ENCODE assay signal across 8 cellular contexts in genomic region chr4:43271946-43272345, GRCh38.
"Had no signal": no experiment of that assay in that cellular context is flagged by ENCODE, and none has a peak within 500 bp of the region (broad histone marks: within the 10 kb centered on the region; RNA-seq: fewer than 3 reads in every experiment).

No MANE protein-coding gene starts in this region.

- H3K4me3 Mint-ChIP-seq: HFFc6 had no signal

- H3K4me1 ChIP-seq: HAP-1 had no signal

- H3K4me3 ChIP-seq: GM23248, HAP-1 had no signal

- ATAC-seq: HCT116 had no signal

- H3K27ac ChIP-seq: GM23248 had no signal

- FAIRE-seq: HTR-8/SVneo had no signal

- H3K36me3 ChIP-seq: HAP-1 had no signal

- DNase-seq: GM23248, GOT3, H7, HFFc6, IMR-90 had no signal

- H3K27ac Mint-ChIP-seq: HFFc6 had no signal

- H3K9me3 ChIP-seq: HAP-1 had no signal
